In the genomic region with DNA sequence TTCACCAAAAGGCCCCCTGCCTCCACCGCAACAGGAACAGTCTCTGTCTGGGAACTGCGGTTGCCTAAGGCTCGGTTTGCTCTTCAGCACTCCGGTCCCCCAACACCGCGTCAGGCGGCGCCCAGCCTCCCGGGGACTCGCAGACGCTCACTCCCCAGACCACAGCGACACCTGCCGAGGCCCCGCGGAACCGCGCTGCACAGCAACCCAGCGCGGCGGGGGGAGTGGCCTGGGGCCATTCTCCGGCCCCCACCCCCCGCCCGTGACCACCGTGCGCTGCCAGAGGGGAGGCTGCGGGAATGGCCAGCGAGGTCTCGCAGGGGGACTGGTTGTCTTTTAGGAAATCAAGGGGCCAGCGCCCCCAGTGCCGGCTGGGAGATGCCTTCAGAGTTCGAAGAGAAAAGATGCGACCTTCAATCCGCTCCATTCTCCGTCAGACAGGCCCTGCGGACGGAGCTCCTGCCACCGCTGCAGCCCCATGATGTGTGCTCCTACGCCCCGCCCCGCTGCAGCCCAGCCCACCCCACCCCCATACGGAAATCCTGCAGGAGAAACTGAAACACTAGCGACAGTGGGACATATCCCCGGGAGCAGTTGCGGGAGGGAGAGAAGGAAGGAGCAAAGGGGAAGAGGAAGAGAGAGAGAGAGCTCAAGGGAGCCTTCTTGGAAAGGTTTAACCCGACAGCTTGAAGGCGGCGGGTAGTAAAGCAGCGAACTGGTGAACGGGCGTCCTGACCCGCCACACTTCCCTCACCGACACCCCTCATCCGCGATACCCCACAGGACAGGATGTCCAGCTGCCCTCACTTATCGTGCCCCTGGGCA, we compare ENCODE assay signal across 1 cellular context.
TF ChIP-seq lines count a peak whose summit lies in the region.

No MANE protein-coding gene starts in this region.

TF ChIP-seq in WTC11, 78 proteins besides CTCF, POLR2A, EP300 and RAD21 (continued from another document):
- TF ChIP-seq JAZF1 (CRISPR knock-in tag; IDR thresholded peaks at IDR 0.05) (no peak), GRHL2 (CRISPR knock-in tag; IDR thresholded peaks at IDR 0.05; ENCODE audit: insufficient replicate concordance, severe bottlenecking) (no peak), JUN (CRISPR knock-in tag; IDR thresholded peaks at IDR 0.05) (no peak), HMGA2 (CRISPR knock-in tag; IDR thresholded peaks at IDR 0.05) (no peak)
